8 cellular contexts compared by ENCODE assay signal in the genomic region with DNA sequence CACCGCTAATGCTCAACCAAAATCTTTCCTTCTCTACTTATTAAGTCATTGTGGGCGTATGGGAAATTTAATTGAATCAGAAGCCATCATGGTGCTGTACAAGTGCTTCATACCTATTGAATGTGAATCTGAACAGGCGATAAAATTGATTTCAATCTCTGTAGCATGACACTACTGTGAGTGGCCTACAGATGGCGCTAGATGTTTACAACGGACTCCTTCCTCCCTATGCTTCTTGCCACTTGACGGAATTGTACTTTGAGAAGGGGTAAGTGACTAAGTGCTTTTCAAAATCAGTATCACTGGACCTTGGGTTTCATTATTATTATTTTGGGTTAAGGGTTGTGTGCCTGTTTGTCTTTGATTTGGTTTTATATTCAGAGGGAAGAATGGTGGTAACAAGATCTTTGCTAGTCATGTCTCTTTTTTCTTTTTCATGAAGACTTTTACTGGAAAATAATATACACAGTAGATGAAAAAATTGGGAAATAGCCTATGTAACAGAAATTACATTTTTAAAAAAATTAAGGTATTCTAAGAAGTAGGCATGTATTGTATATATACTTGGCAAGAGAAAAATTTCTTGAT. TPM values are rescaled to one million over a fixed set of nuclear protein-coding genes. Genes with fewer than 3 reads are reported as not detected.
A peak's percentile ranks its signal among the peaks of the same experiment; 100 is the strongest.
DNase-seq lines count a peak whose midpoint lies in the region; ATAC-seq and TF ChIP-seq lines count a peak whose summit lies in the region.

No MANE protein-coding gene starts in this region.

- peak overlapping the region; percentile 98 for H2AFZ ChIP-seq in HCT116 (ENCODE audit: low read depth, low read length, poor library complexity, severe bottlenecking)

- no peak overlapping the region for H3K4me2 ChIP-seq in HCT116 (ENCODE audit: low read length)

- H3K4me3 ChIP-seq in HCT116 (replicated peaks in 1 of 2; ENCODE audit: low read depth in 1 of 2, low read length in 2 of 2) = no peak overlapping the region
- no peak overlapping the region for H3K4me3 ChIP-seq in heart left ventricle

- POLR2A ChIA-PET in HCT116 (lab: Charles Lee) = no interaction called here

- H3K27ac ChIP-seq in HCT116 (ENCODE audit: low read depth, low read length) (no peak overlapping the region), heart left ventricle (no peak overlapping the region)

- TF ChIP-seq POLR2A in HCT116 (IDR thresholded peaks at IDR 0.05; ENCODE audit: borderline replicate concordance, extremely low read depth, insufficient read depth, insufficient read length) = no peak
- no peak for TF ChIP-seq POLR2A in heart left ventricle (IDR thresholded peaks at IDR 0.05)

- H3K27me3 ChIP-seq in HCT116 (ENCODE audit: insufficient read depth, low read length) (no peaks in the 10 kb centered on the region), heart left ventricle (no peaks in the 10 kb centered on the region)

- 15 to 20% (median 17%) methylated on average over 6 of the region's 6 CpGs for WGBS in heart left ventricle, 4 donors

- no peaks in the 10 kb centered on the region for H3K36me3 ChIP-seq in HCT116 (ENCODE audit: control insufficient read depth in 1 of 2, insufficient read depth in 2 of 2, low read length in 2 of 2)
- H3K36me3 ChIP-seq in heart left ventricle = peaks cover 0 to 16% (median 0%) of the 10 kb centered on the region in 9 donors

- H3K9me3 Mint-ChIP-seq in activated naive CD4-positive, alpha-beta T cell treated with anti-CD3 and anti-CD28 coated beads, Interleukin-2, amount 50 U/mL, for 72 hours = no peaks in the 10 kb centered on the region

- TF ChIP-seq CTCF in HCT116 (IDR thresholded peaks at IDR 0.05 in 2 of 3, conservative IDR thresholded peaks at IDR 0.05 in 1 of 3; ENCODE audit: borderline replicate concordance in 1 of 3, insufficient read depth in 1 of 3, low read depth in 2 of 3, low read length in 2 of 3) (peak; percentile 72 to 94 (median 85)), heart left ventricle (IDR thresholded peaks at IDR 0.05) (peak; percentile 81 to 95 (median 88))

- RAD21 ChIA-PET in HCT116 (lab: Charles Lee; ENCODE audit: low non-redundant PET in 1 of 2, low total read pairs in 2 of 2, uncharacterized antibody in 2 of 2, unreplicated experiment in 2 of 2) = interaction anchor here (0.9 to 2.6 kb wide), 2 partner anchors 9 to 46 kb away, joined by 3 to 10 read pairs; no protein-coding TSS in a partner anchor

- H4K20me1 ChIP-seq in HCT116 (ENCODE audit: insufficient read depth) = no peaks in the 10 kb centered on the region

- peak; percentile 86 for TF ChIP-seq RAD21 in HCT116 (IDR thresholded peaks at IDR 0.05; ENCODE audit: low read depth)

- H3K36me3 Mint-ChIP-seq in activated naive CD4-positive, alpha-beta T cell treated with anti-CD3 and anti-CD28 coated beads, Interleukin-2, amount 50 U/mL, for 72 hours = no peaks in the 10 kb centered on the region

- no peaks in the 10 kb centered on the region for H3K79me2 ChIP-seq in HCT116 (ENCODE audit: insufficient read depth, low read length)

- DNase-seq in DMS79 treated with DMSO at 0.1 percent for 48 hours (lab: John Stamatoyannopoulos, UW) (peak; percentile 77), HCT116 (ENCODE audit: low read depth, low spot score) (peak; percentile 61), NCI-H1105 (lab: John Stamatoyannopoulos, UW) (peak; percentile 73), SKM-1 (lab: John Stamatoyannopoulos, UW; ENCODE audit: unreplicated experiment) (peak; percentile 41), heart left ventricle (peak in 4 of 5 donors; percentile 40 to 50 (median 44)), sciatic nerve (ENCODE audit: low spot score) (peak; percentile 80)
- peak in 1 of 2 donors; percentile 74 for DNase-seq in activated naive CD4-positive, alpha-beta T cell treated with anti-CD3 and anti-CD28 coated beads, Interleukin-2, amount 50 U/mL, for 72 hours (ENCODE audit: low spot score in 2 of 2)

- CTCF ChIA-PET in HCT116 (lab: Charles Lee) = interaction anchor here (0.6 to 7.7 kb wide), 8 partner anchors 10 to 1844 kb away, joined by 3 to 58 read pairs (median 4); a partner anchor contains a TSS

- intact Hi-C loops in HCT116 (cut with micrococcal nuclease) (loop anchor here (1.0 to 10.0 kb wide), 3 partner anchors 47 to 1032 kb away; no protein-coding TSS in a partner anchor), heart left ventricle (cut with DNase I) (loop anchor here in 9 of 10 donors (1.0 to 10.0 kb wide), 8 partner anchors 45 to 295 kb away; no protein-coding TSS in a partner anchor), sciatic nerve (cut with DNase I) (loop anchor here (5.0 kb wide), 1 partner anchor 100 kb away; no protein-coding TSS in a partner anchor)

- no peaks in the 10 kb centered on the region; the same call in 1 of the 2 replicates for H3K9me2 ChIP-seq in HCT116 (ENCODE audit: insufficient read depth)

- no peak overlapping the region for H3K27ac Mint-ChIP-seq in activated naive CD4-positive, alpha-beta T cell treated with anti-CD3 and anti-CD28 coated beads, Interleukin-2, amount 50 U/mL, for 72 hours

- no peaks in the 10 kb centered on the region for H3K4me1 ChIP-seq in HCT116 (ENCODE audit: control insufficient read depth in 1 of 2, insufficient read depth in 2 of 2, low read length in 2 of 2)
- peaks cover 0 to 5% (median 0%) of the 10 kb centered on the region in 12 donors for H3K4me1 ChIP-seq in heart left ventricle

- BruUV-seq in HCT116 (replicated peaks; lab: Mats Ljungman, UMichigan) = no TSS peak

- no peaks in the 10 kb centered on the region for H3K9me3 ChIP-seq in HCT116 (ENCODE audit: control insufficient read depth in 1 of 2, insufficient read depth in 1 of 2, low read depth in 1 of 2, low read length in 2 of 2)
- H3K9me3 ChIP-seq in heart left ventricle = no peaks in the 10 kb centered on the region

- ATAC-seq in HCT116 = peak; percentile 97
- peak; percentile 87 to 89 for ATAC-seq in activated naive CD4-positive, alpha-beta T cell treated with anti-CD3 and anti-CD28 coated beads, Interleukin-2, amount 50 U/mL, for 72 hours
- ATAC-seq in heart left ventricle = peak in 3 of 4 donors; percentile 52 to 78 (median 78)
- ATAC-seq in sciatic nerve = peak; percentile 77
- no peak for ATAC-seq in GM21447 (IDR thresholded peaks at IDR 0.05; ENCODE audit: unreplicated experiment)

- no peak overlapping the region for H3K9ac ChIP-seq in HCT116 (ENCODE audit: low read length)

TF ChIP-seq in HCT116, 20 proteins besides CTCF, POLR2A, EP300 and RAD21:
- no peak for TF ChIP-seq POLR2AphosphoS5 (IDR thresholded peaks at IDR 0.05; ENCODE audit: low read depth, low read length)
- TF ChIP-seq CBX3 (IDR thresholded peaks at IDR 0.05; ENCODE audit: low read depth) = 0 out of 2 replicates have a peak, but pooled peaks have one; percentile 10

RNA-seq across cellular contexts. Expression of a gene that starts 35.4 kb away (rescaled TPM):
- total RNA-seq in HCT116 (2021; ENCODE audit: unreplicated experiment) (0.79 TPM), heart left ventricle (1 to 10 TPM in 4 of 9 donors, under 1 TPM in 4, not detected in 1; 0.21 to 6.2 (median 1.0) TPM), sciatic nerve (2.9 TPM)
- 0.15 and 0.43 TPM in 2 replicates for polyA plus RNA-seq in HCT116 (2012)
- total RNA-seq in activated naive CD4-positive, alpha-beta T cell treated with anti-CD3 and anti-CD28 coated beads, Interleukin-2, amount 50 U/mL, for 72 hours = not detected
- under 1 TPM; 0.08 to 0.25 TPM for polyA plus RNA-seq in heart left ventricle
